In genomic region chr6:21905531-21905930, GRCh38 we compare ENCODE assay signal across 28 cellular contexts.
"Had no signal": no experiment of that assay in that cellular context is flagged by ENCODE, and none has a peak within 500 bp of the region (broad histone marks: within the 10 kb centered on the region; RNA-seq: fewer than 3 reads in every experiment).

No MANE protein-coding gene starts in this region.

- DNase-seq: effector memory CD4-positive, alpha-beta T cell; esophagus squamous epithelium; foreskin fibroblast; glutamatergic neuron; immature natural killer cell; left cardiac atrium; left ventricle myocardium inferior; lower lobe of right lung; psoas muscle; retina; right lobe of liver; spleen; stimulated activated CD4-positive, alpha-beta T cell treated with anti-CD3 and anti-CD28 coated beads, Interleukin-15, amount 100 ng/mL, for 24 hours; stimulated activated CD4-positive, alpha-beta T cell treated with anti-CD3 and anti-CD28 coated beads, Interleukin-1b, Interleukin-23, amount 100 ng/mL, for 48 hours; stimulated activated CD4-positive, alpha-beta T cell treated with anti-CD3 and anti-CD28 coated beads, Interleukin-4, amount 100 ng/mL, for 24 hours; stimulated activated naive B cell treated with anti-CD40 and anti-IgM and Interleukin-4, amounts not matched to agents 10 μg/mL and 1 μg/mL and 100 μg/mL, for 72 hours; stimulated activated naive CD8-positive, alpha-beta T cell treated with anti-CD3 and anti-CD28 coated beads, Interleukin-15, amount 100 ng/mL, for 72 hours; testis; upper lobe of right lung had no signal

- FAIRE-seq: endometrium, keratinocyte had no signal

- H3K36me3 Mint-ChIP-seq: immature natural killer cell; memory B cell; natural killer cell treated with Interleukin-12 subunit alpha and Interleukin-12 subunit beta and Interleukin-15 and Interleukin-18, amount 100 ng/mL, for 72 hours; stimulated activated naive B cell treated with anti-CD40 and anti-IgM and Interleukin-4, amounts not matched to agents 10 μg/mL and 1 μg/mL and 100 μg/mL, for 72 hours had no signal

- H3K4me1 ChIP-seq: esophagus squamous epithelium, gastroesophageal sphincter, left ventricle myocardium inferior, lower lobe of right lung, psoas muscle, right lobe of liver, spleen, testis, tibial nerve, upper lobe of right lung, vagina had no signal

- H3K27ac ChIP-seq: epithelial cell of prostate, esophagus squamous epithelium, gastroesophageal sphincter, left ventricle myocardium inferior, lower lobe of right lung, psoas muscle, right lobe of liver, spleen, testis, tibial nerve, upper lobe of right lung, vagina had no signal

- H3K27ac Mint-ChIP-seq: immature natural killer cell; memory B cell; natural killer cell treated with Interleukin-12 subunit alpha and Interleukin-12 subunit beta and Interleukin-15 and Interleukin-18, amount 100 ng/mL, for 72 hours; stimulated activated naive B cell treated with anti-CD40 and anti-IgM and Interleukin-4, amounts not matched to agents 10 μg/mL and 1 μg/mL and 100 μg/mL, for 72 hours; stimulated activated naive CD8-positive, alpha-beta T cell treated with anti-CD3 and anti-CD28 coated beads, Interleukin-15, amount 100 ng/mL, for 72 hours had no signal

- H3K36me3 ChIP-seq: esophagus squamous epithelium, gastroesophageal sphincter, left ventricle myocardium inferior, lower lobe of right lung, right lobe of liver, spleen, tibial nerve, upper lobe of right lung, vagina had no signal

- H3K9me3 Mint-ChIP-seq: memory B cell; mesothelial cell of epicardium; natural killer cell treated with Interleukin-12 subunit alpha and Interleukin-12 subunit beta and Interleukin-15 and Interleukin-18, amount 100 ng/mL, for 72 hours; stimulated activated naive CD8-positive, alpha-beta T cell treated with anti-CD3 and anti-CD28 coated beads, Interleukin-15, amount 100 ng/mL, for 72 hours had no signal

- H3K4me3 Mint-ChIP-seq: immature natural killer cell; memory B cell; mesothelial cell of epicardium; natural killer cell treated with Interleukin-12 subunit alpha and Interleukin-12 subunit beta and Interleukin-15 and Interleukin-18, amount 100 ng/mL, for 72 hours; stimulated activated naive B cell treated with anti-CD40 and anti-IgM and Interleukin-4, amounts not matched to agents 10 μg/mL and 1 μg/mL and 100 μg/mL, for 72 hours; stimulated activated naive CD8-positive, alpha-beta T cell treated with anti-CD3 and anti-CD28 coated beads, Interleukin-15, amount 100 ng/mL, for 72 hours had no signal

- H3K27me3 ChIP-seq: esophagus squamous epithelium, gastroesophageal sphincter, right lobe of liver, spleen, testis, tibial nerve, upper lobe of right lung, vagina had no signal

- H3K4me3 ChIP-seq: esophagus squamous epithelium, gastroesophageal sphincter, left ventricle myocardium inferior, lower lobe of right lung, psoas muscle, right lobe of liver, spleen, testis, tibial nerve, upper lobe of right lung, vagina had no signal

- ATAC-seq: gastroesophageal sphincter; left cardiac atrium; lower lobe of right lung; natural killer cell treated with Interleukin-12 subunit alpha and Interleukin-12 subunit beta and Interleukin-15 and Interleukin-18, amount 100 ng/mL, for 72 hours; psoas muscle; right lobe of liver; stimulated activated naive B cell treated with anti-CD40 and anti-IgM and Interleukin-4, amounts not matched to agents 10 μg/mL and 1 μg/mL and 100 μg/mL, for 72 hours; stimulated activated naive CD8-positive, alpha-beta T cell treated with anti-CD3 and anti-CD28 coated beads, Interleukin-15, amount 100 ng/mL, for 72 hours; upper lobe of right lung had no signal

- H3K27me3 Mint-ChIP-seq: memory B cell; stimulated activated naive B cell treated with anti-CD40 and anti-IgM and Interleukin-4, amounts not matched to agents 10 μg/mL and 1 μg/mL and 100 μg/mL, for 72 hours; stimulated activated naive CD8-positive, alpha-beta T cell treated with anti-CD3 and anti-CD28 coated beads, Interleukin-15, amount 100 ng/mL, for 72 hours had no signal

- H3K9me3 ChIP-seq: gastroesophageal sphincter, left ventricle myocardium inferior, lower lobe of right lung, psoas muscle, right lobe of liver, spleen, testis, tibial nerve, upper lobe of right lung, vagina had no signal

- H3K4me1 Mint-ChIP-seq: immature natural killer cell; memory B cell; stimulated activated naive B cell treated with anti-CD40 and anti-IgM and Interleukin-4, amounts not matched to agents 10 μg/mL and 1 μg/mL and 100 μg/mL, for 72 hours; stimulated activated naive CD8-positive, alpha-beta T cell treated with anti-CD3 and anti-CD28 coated beads, Interleukin-15, amount 100 ng/mL, for 72 hours had no signal
